ENCODE assay signal across 27 cellular contexts in the genomic region with DNA sequence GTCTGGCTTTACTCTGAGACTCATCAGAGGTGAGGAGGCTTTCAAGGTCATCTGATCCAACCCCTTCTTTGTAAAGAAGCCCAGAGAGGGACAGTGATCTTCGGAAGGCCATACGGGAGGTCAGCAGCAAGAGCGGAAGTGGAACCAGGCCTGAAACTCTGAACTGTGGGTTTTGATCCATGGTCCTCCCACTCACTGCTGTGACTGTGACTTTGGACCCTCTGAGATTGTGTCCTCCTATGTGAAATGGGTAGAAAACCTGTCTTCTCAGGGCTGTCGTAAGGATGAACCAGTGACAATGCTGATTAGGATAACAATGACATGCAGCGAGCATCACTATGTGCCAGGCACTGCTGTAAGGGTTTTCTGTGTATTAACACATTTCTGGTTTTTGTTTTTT. TPM values are rescaled to one million over a fixed set of nuclear protein-coding genes. Genes with fewer than 3 reads are reported as not detected.
A peak's percentile ranks its signal among the peaks of the same experiment; 100 is the strongest.
DNase-seq lines count a peak whose midpoint lies in the region; ATAC-seq, FAIRE-seq and TF ChIP-seq lines count a peak whose summit lies in the region.
"Had no signal": no experiment of that assay in that cellular context is flagged by ENCODE, and none has a peak within 500 bp of the region (broad histone marks: within the 10 kb centered on the region; RNA-seq: fewer than 3 reads in every experiment).

No MANE protein-coding gene starts in this region.

- H3K4ac ChIP-seq in H9 (ENCODE audit: low read depth, low read length) (no peak overlapping the region), neuronal stem cell (ENCODE audit: low read length) (no peak overlapping the region)

- intact Hi-C loops in K562 (cut with micrococcal nuclease) = no loop called here

- H3K27ac Mint-ChIP-seq in H9 = peak overlapping the region in 2 of 3 experiments; percentile 34 to 56; a peak in 1 of 7 replicates
- H3K27ac Mint-ChIP-seq: CD14-positive monocyte; CD4-positive, alpha-beta T cell; CD8-positive, alpha-beta memory T cell had no signal

- H3K9me1 ChIP-seq in K562 (ENCODE audit: control insufficient read depth, insufficient read depth, low read length) = no peaks in the 10 kb centered on the region

- H3K14ac ChIP-seq in H9 (ENCODE audit: insufficient read depth, low read length) (no peak overlapping the region), neuronal stem cell (ENCODE audit: low read length) (no peak overlapping the region)

- ATAC-seq in K562 = no peak
- no peak for ATAC-seq in HG03108 (IDR thresholded peaks at IDR 0.05; ENCODE audit: unreplicated experiment)
- ATAC-seq: GM12878 had no signal

- H2BK5ac ChIP-seq in H9 (ENCODE audit: insufficient read length, low read length) = no peak overlapping the region
- no peak overlapping the region for H2BK5ac ChIP-seq in neuronal stem cell (ENCODE audit: low read length)

- H3K23me2 ChIP-seq in H9 (ENCODE audit: insufficient read length, low read depth, low read length, poor library complexity, severe bottlenecking) = no peaks in the 10 kb centered on the region

- H3K27me3 ChIP-seq in H9 (ENCODE audit: insufficient read depth, low read length) (no peaks in the 10 kb centered on the region), K562 (ENCODE audit: control insufficient read depth in 2 of 2, insufficient read depth in 2 of 2, low read length in 2 of 2) (peaks cover 14 to 20% of the 10 kb centered on the region in 2 experiments), neuronal stem cell (ENCODE audit: control insufficient read depth in 3 of 3, insufficient read depth in 3 of 3, low read depth in 1 of 3, low read length in 3 of 3) (no peaks in the 10 kb centered on the region)
- H3K27me3 ChIP-seq: BE2C, BLaER1 had no signal

- no peak for FAIRE-seq in K562 (lab: Jason Lieb, UNC)
- FAIRE-seq: A204.1, GM12878, GM12892, GM18507 had no signal

- H3K79me2 ChIP-seq in H9 (ENCODE audit: insufficient read depth, low read length) (no peaks in the 10 kb centered on the region), K562 (ENCODE audit: control insufficient read depth, insufficient read depth, low read length) (no peaks in the 10 kb centered on the region)

- no peak overlapping the region for H2BK15ac ChIP-seq in H9 (ENCODE audit: low read depth, low read length)
- no peak overlapping the region for H2BK15ac ChIP-seq in neuronal stem cell (ENCODE audit: low read length)

- no CpG with 5 or more reads among the region's 5 CpGs for WGBS in H9 (ENCODE audit: extremely low coverage, insufficient read length, low lambda C conversion rate)
- 55% methylated on average over 5 of the region's 5 CpGs for WGBS in K562 (ENCODE audit: insufficient coverage, low coverage, missing lambda C conversion rate)
- WGBS in neuronal stem cell (ENCODE audit: extremely low coverage in 2 of 2, insufficient read length in 2 of 2, insufficient replicate concordance in 1 of 2), 2 donors = no CpG with 5 or more reads among the region's 5 CpGs

- CTCF ChIA-PET in K562 (lab: Yijun Ruan, JAX; ENCODE audit: low intra/inter-chr PET ratio) = no interaction called here

- no peak overlapping the region for H4K5ac ChIP-seq in H9 (ENCODE audit: insufficient read length, low read depth, low read length)

- no peak overlapping the region for H3T11ph ChIP-seq in H9 (ENCODE audit: low read length)

- no peaks in the 10 kb centered on the region for H3K79me1 ChIP-seq in H9 (ENCODE audit: insufficient read depth, low read depth, low read length, poor library complexity, severe bottlenecking)
- H3K79me1 ChIP-seq in neuronal stem cell (ENCODE audit: low read depth, low read length) = no peaks in the 10 kb centered on the region

- no peak overlapping the region for H4K8ac ChIP-seq in H9 (replicated peaks; ENCODE audit: insufficient read length, low read depth, low read length)
- no peak overlapping the region for H4K8ac ChIP-seq in neuronal stem cell (ENCODE audit: low read depth, low read length)

- H3K9me3 ChIP-seq in H9 (ENCODE audit: control insufficient read depth, low read depth, low read length) = no peaks in the 10 kb centered on the region
- H3K9me3 ChIP-seq in K562 (replicated peaks; ENCODE audit: control insufficient read depth, insufficient read depth, low read depth, low read length) = no peaks in the 10 kb centered on the region
- peaks cover 0 to 3% of the 10 kb centered on the region in 2 donors for H3K9me3 ChIP-seq in neuronal stem cell (replicated peaks in 1 of 2; ENCODE audit: control insufficient read depth in 2 of 2, insufficient read depth in 1 of 2, low read depth in 1 of 2, low read length in 2 of 2)
- H3K9me3 ChIP-seq: BE2C, BLaER1 had no signal

- no peaks in the 10 kb centered on the region for H3K4me1 Mint-ChIP-seq in H9
- H3K4me1 Mint-ChIP-seq: CD14-positive monocyte had no signal

- DNase-seq in CD1c-positive myeloid dendritic cell (ENCODE audit: extremely low spot score) = peak; percentile 9
- no peak for DNase-seq in H9
- DNase-seq in K562 (ENCODE audit: extremely low read depth in 1 of 4, low spot score in 3 of 4) = no peak
- no peak for DNase-seq in neuronal stem cell (ENCODE audit: low spot score)
- DNase-seq in dedifferentiated amniotic fluid mesenchymal stem cell (ENCODE audit: extremely low spot score) = no peak
- DNase-seq in stimulated activated naive CD4-positive, alpha-beta T cell treated with Interleukin-2 at 50 U/mL for 16 hours (lab: John Stamatoyannopoulos, UW) = no peak
- DNase-seq: 8988T; ACHN; BE2C; C1 segment of cervical spinal cord; CD4-positive, alpha-beta T cell; CD8-positive, alpha-beta memory T cell; COR-L47; DMS 273 treated with DMSO at 0.1 percent for 48 hours; DMS153; DMS53; DMS79; DND-41; EL; GDM1 had no signal

- H4K91ac ChIP-seq in H9 (ENCODE audit: insufficient read length, low read depth, low read length) (no peak overlapping the region), neuronal stem cell (ENCODE audit: low read depth, low read length, poor library complexity) (no peak overlapping the region)

- H3K56ac ChIP-seq in H9 (ENCODE audit: insufficient read length, low read depth, low read length) = no peak overlapping the region

- H2AFZ ChIP-seq in H9 (ENCODE audit: low read length) = no peak overlapping the region
- no peak overlapping the region for H2AFZ ChIP-seq in K562 (ENCODE audit: low read depth, low read length)
- peak overlapping the region; percentile 81 for H2AFZ ChIP-seq in neuronal stem cell (ENCODE audit: low read length)

- peaks cover 1% of the 10 kb centered on the region; the same call in 1 of the 2 replicates for H3K27me3 Mint-ChIP-seq in H9 (ENCODE audit: low read depth)

- no TSS peak for BruUV-seq in K562 (replicated peaks; lab: Mats Ljungman, UMichigan)

- H3K4me2 ChIP-seq in H9 (ENCODE audit: insufficient read depth, insufficient read length, low read length) (no peak overlapping the region), K562 (ENCODE audit: insufficient read depth, low read length) (no peak overlapping the region), neuronal stem cell (ENCODE audit: insufficient read depth, low read length, poor library complexity, severe bottlenecking) (no peak overlapping the region)
- H3K4me2 ChIP-seq: BLaER1 had no signal

- TF ChIP-seq CTCF in H9 (conservative IDR thresholded peaks at IDR 0.05) (no peak), K562 (IDR thresholded peaks at IDR 0.05 in 2 of 3, conservative IDR thresholded peaks at IDR 0.05 in 1 of 3; ENCODE audit: insufficient read depth in 2 of 3, low read depth in 1 of 3, low read length in 3 of 3) (no peak)

- TF ChIP-seq POLR2A in K562 (conservative IDR thresholded peaks at IDR 0.05) = no peak

- H3K36me3 ChIP-seq in K562 (ENCODE audit: control insufficient read depth, insufficient read depth, low read length) (no peaks in the 10 kb centered on the region), neuronal stem cell (replicated peaks in 1 of 2; ENCODE audit: control insufficient read depth in 2 of 2, insufficient read depth in 2 of 2, low read length in 2 of 2) (peaks cover 0 to 2% of the 10 kb centered on the region in 2 donors)
- H3K36me3 ChIP-seq: BE2C had no signal

- H3K23ac ChIP-seq in H9 (ENCODE audit: insufficient read length, low read depth, low read length) = no peak overlapping the region
- H3K23ac ChIP-seq in neuronal stem cell (ENCODE audit: low read depth, low read length, poor library complexity) = no peak overlapping the region

- H4K20me1 ChIP-seq in H9 (ENCODE audit: control insufficient read depth, insufficient read depth, insufficient read length) = no peaks in the 10 kb centered on the region
- no peaks in the 10 kb centered on the region for H4K20me1 ChIP-seq in K562 (replicated peaks; ENCODE audit: control insufficient read depth, insufficient read depth, low read length)
- H4K20me1 ChIP-seq: BLaER1 had no signal

- in situ Hi-C loops in K562 (cut with MboI) = no loop called here

- peaks cover 0 to 2% of the 10 kb centered on the region in 2 experiments; a peak in 1 of 5 replicates for H3K9me3 Mint-ChIP-seq in H9
- H3K9me3 Mint-ChIP-seq: CD4-positive, alpha-beta T cell; CD8-positive, alpha-beta memory T cell had no signal

- H2BK12ac ChIP-seq in H9 (ENCODE audit: insufficient read length, low read depth, low read length) (no peak overlapping the region), neuronal stem cell (ENCODE audit: low read length) (no peak overlapping the region)

- H3K18ac ChIP-seq in H9 (ENCODE audit: insufficient read length, low read depth, low read length) (no peak overlapping the region), neuronal stem cell (ENCODE audit: low read length) (no peak overlapping the region)

- no peak overlapping the region for H3K4me3 Mint-ChIP-seq in H9
- H3K4me3 Mint-ChIP-seq: CD14-positive monocyte; CD4-positive, alpha-beta T cell; CD8-positive, alpha-beta memory T cell had no signal

- H3K4me3 ChIP-seq in K562 (no peak overlapping the region), neuronal stem cell (ENCODE audit: low read length in 2 of 2) (no peak overlapping the region)
- H3K4me3 ChIP-seq: BLaER1, GM12878 had no signal

- no peak overlapping the region for H2BK20ac ChIP-seq in H9 (ENCODE audit: low read depth, low read length, poor library complexity, severe bottlenecking)

- H3K9ac ChIP-seq in H9 (ENCODE audit: extremely low read depth, insufficient read length, low read length) = no peak overlapping the region
- H3K9ac ChIP-seq in K562 (ENCODE audit: insufficient read depth in 1 of 2, low read depth in 2 of 2, low read length in 2 of 2) = no peak overlapping the region
- H3K9ac ChIP-seq in neuronal stem cell (ENCODE audit: low read depth, low read length, poor library complexity) = no peak overlapping the region
- H3K9ac ChIP-seq: BLaER1 had no signal

- H3K27ac ChIP-seq in H9 (ENCODE audit: insufficient read length, low read depth, low read length) (no peak overlapping the region), K562 (ENCODE audit: extremely low read depth, low read depth, low read length) (no peak overlapping the region), neuronal stem cell (replicated peaks; ENCODE audit: low read length) (no peak overlapping the region)
- H3K27ac ChIP-seq: BLaER1 had no signal

- H2BK120ac ChIP-seq in H9 (ENCODE audit: low read depth, low read length, poor library complexity, severe bottlenecking) = no peak overlapping the region
- no peak overlapping the region for H2BK120ac ChIP-seq in neuronal stem cell (ENCODE audit: low read depth, low read length)

- H3K36me3 Mint-ChIP-seq in H9 (ENCODE audit: insufficient read depth in 1 of 3, low read depth in 3 of 3) = peaks cover 2 to 12% (median 3%) of the 10 kb centered on the region in 3 experiments; a peak in 4 of 7 replicates
- H3K36me3 Mint-ChIP-seq: CD8-positive, alpha-beta memory T cell had no signal

- no peak for TF ChIP-seq RAD21 in K562 (CRISPR knock-in tag; conservative IDR thresholded peaks at IDR 0.05 in 1 of 2, IDR thresholded peaks at IDR 0.05 in 1 of 2)

- TF ChIP-seq EP300 in K562 (IDR thresholded peaks at IDR 0.05; ENCODE audit: low read length) = no peak

- POLR2A ChIA-PET in K562 (lab: Yijun Ruan, JAX) = no interaction called here

- H3K4me1 ChIP-seq in H9 (ENCODE audit: insufficient read depth, low read length) (no peaks in the 10 kb centered on the region), K562 (replicated peaks in 1 of 2; ENCODE audit: control insufficient read depth in 2 of 2, insufficient read depth in 2 of 2, low read length in 2 of 2) (peaks cover 0 to 5% of the 10 kb centered on the region in 2 experiments; a peak in 1 of 5 replicates), neuronal stem cell (ENCODE audit: control insufficient read depth in 2 of 2, insufficient read depth in 1 of 2, low read depth in 1 of 2, low read length in 2 of 2) (peaks cover 0 to 5% of the 10 kb centered on the region in 2 donors)
- H3K4me1 ChIP-seq: BE2C had no signal

- H2AK5ac ChIP-seq in H9 (ENCODE audit: insufficient read length, low read length) = no peak overlapping the region
- H2AK5ac ChIP-seq in neuronal stem cell (ENCODE audit: low read depth, low read length) = no peak overlapping the region

RNA-seq across cellular contexts. Expression of a gene that starts 9.8 kb away (rescaled TPM):
- total RNA-seq in H9 (2021) (255 and 269 TPM in 2 replicates), K562 (2014; rRNA removed) (209 and 254 TPM in 2 replicates), K562 (2014; rRNA removed; fragmentation: Illumina TruSeq; extraction: Trizol) (148 and 173 TPM in 2 replicates), K562 (2015; rRNA removed; fragmentation: Illumina TruSeq; extraction: Trizol) (240 and 241 TPM in 2 replicates), K562 (2021) (204 and 214 TPM in 2 replicates)
- total RNA-seq in K562 (2011; cell fraction: chromatin; rRNA removed; ENCODE audit: low replicate concordance) = 175 and 296 TPM in 2 replicates
- total RNA-seq in K562 (2011; cell fraction: nucleolus; rRNA removed) = 446 and 467 TPM in 2 replicates
- 312 and 382 TPM in 2 replicates for total RNA-seq in K562 (2011; cell fraction: nucleoplasm; rRNA removed)
- polyA plus RNA-seq in K562 (2011; rRNA removed) (260 and 287 TPM in 2 replicates), K562 (2014; fragmentation: Illumina TruSeq; extraction: Trizol) (255 and 267 TPM in 2 replicates), K562 (2014; fragmentation: Nextera tagmentation; extraction: Ambion mirVana) (100 to 1,000 TPM; 185 to 306 TPM), K562 (2014; rRNA removed) (222 and 268 TPM in 2 replicates)
- 342 and 406 TPM in 2 replicates for polyA plus RNA-seq in K562 (2011; cell fraction: cytosol; rRNA removed)
- polyA plus RNA-seq in K562 (2011; cell fraction: nucleus; rRNA removed) = 69.7 and 99.0 TPM in 2 replicates
- 227 and 356 TPM in 2 replicates for polyA plus RNA-seq in K562 (2012)
- 217 and 219 TPM in 2 replicates for polyA minus RNA-seq in K562 (2011; rRNA and poly(A)+ RNA removed)
- polyA minus RNA-seq in K562 (2011; cell fraction: cytosol; rRNA and poly(A)+ RNA removed) = 93.0 and 124 TPM in 2 replicates
- polyA minus RNA-seq in K562 (2011; cell fraction: nucleus; rRNA and poly(A)+ RNA removed) = 35.7 and 64.2 TPM in 2 replicates
- 115 TPM for polyA plus RNA-seq in neuronal stem cell (2013, experiment 1 of 2)
- 115 TPM for polyA plus RNA-seq in neuronal stem cell (2013, experiment 2 of 2)

RNA-seq across cellular contexts. Expression of a gene that starts 37.7 kb away (rescaled TPM):
- 17.0 and 18.2 TPM in 2 replicates for total RNA-seq in H9 (2021)
- total RNA-seq in K562 (2011; cell fraction: chromatin; rRNA removed; ENCODE audit: low replicate concordance) = 7.4 and 10.6 TPM in 2 replicates
- total RNA-seq in K562 (2011; cell fraction: nucleolus; rRNA removed) = 5.8 and 8.2 TPM in 2 replicates
- total RNA-seq in K562 (2011; cell fraction: nucleoplasm; rRNA removed) = 7.4 and 8.1 TPM in 2 replicates
- 11.3 and 12.9 TPM in 2 replicates for total RNA-seq in K562 (2014; rRNA removed)
- 5.7 and 6.2 TPM in 2 replicates for total RNA-seq in K562 (2014; rRNA removed; fragmentation: Illumina TruSeq; extraction: Trizol)
- total RNA-seq in K562 (2015; rRNA removed; fragmentation: Illumina TruSeq; extraction: Trizol) = 5.9 and 6.5 TPM in 2 replicates
- total RNA-seq in K562 (2021) = 9.3 and 9.5 TPM in 2 replicates
- 6.8 and 9.3 TPM in 2 replicates for polyA plus RNA-seq in K562 (2011; rRNA removed)
- 8.0 and 11.3 TPM in 2 replicates for polyA plus RNA-seq in K562 (2011; cell fraction: cytosol; rRNA removed)
- polyA plus RNA-seq in K562 (2011; cell fraction: nucleus; rRNA removed) = 5.3 and 5.6 TPM in 2 replicates
- polyA plus RNA-seq in K562 (2012) = 9.1 and 27.2 TPM in 2 replicates
- 7.6 and 9.9 TPM in 2 replicates for polyA plus RNA-seq in K562 (2014; fragmentation: Illumina TruSeq; extraction: Trizol)
- polyA plus RNA-seq in K562 (2014; fragmentation: Nextera tagmentation; extraction: Ambion mirVana) = 1 to 10 TPM; 1.5 to 2.2 TPM
- polyA plus RNA-seq in K562 (2014; rRNA removed) = 10.2 and 10.5 TPM in 2 replicates
- 4.9 TPM in 2 replicates for polyA minus RNA-seq in K562 (2011; rRNA and poly(A)+ RNA removed)
- polyA minus RNA-seq in K562 (2011; cell fraction: cytosol; rRNA and poly(A)+ RNA removed) = 3.1 and 4.2 TPM in 2 replicates
- 1.5 and 2.2 TPM in 2 replicates for polyA minus RNA-seq in K562 (2011; cell fraction: nucleus; rRNA and poly(A)+ RNA removed)
- 22.0 TPM for polyA plus RNA-seq in neuronal stem cell (2013, experiment 1 of 2)
- polyA plus RNA-seq in neuronal stem cell (2013, experiment 2 of 2) = 19.8 TPM

RNA-seq across cellular contexts. Expression of a gene that starts 46.9 kb away (rescaled TPM):
- total RNA-seq in H9 (2021) (3.4 and 5.1 TPM in 2 replicates), K562 (2014; rRNA removed) (0.12 TPM in 1 of 2 replicates, not detected in the other), K562 (2014; rRNA removed; fragmentation: Illumina TruSeq; extraction: Trizol) (not detected in 2 replicates), K562 (2015; rRNA removed; fragmentation: Illumina TruSeq; extraction: Trizol) (not detected in 2 replicates), K562 (2021) (0.11 and 0.47 TPM in 2 replicates)
- total RNA-seq in K562 (2011; cell fraction: chromatin; rRNA removed; ENCODE audit: low replicate concordance) = 0.69 TPM in 1 of 2 replicates, not detected in the other
- 0.50 and 0.66 TPM in 2 replicates for total RNA-seq in K562 (2011; cell fraction: nucleolus; rRNA removed)
- 0.22 TPM in 1 of 2 replicates, not detected in the other for total RNA-seq in K562 (2011; cell fraction: nucleoplasm; rRNA removed)
- polyA plus RNA-seq in K562 (2011; rRNA removed) (0.08 and 0.10 TPM in 2 replicates), K562 (2014; fragmentation: Illumina TruSeq; extraction: Trizol) (0.04 TPM in 1 of 2 replicates, not detected in the other), K562 (2014; fragmentation: Nextera tagmentation; extraction: Ambion mirVana) (under 1 TPM in 1 of 2 experiments, not detected in 1; 0.04 TPM), K562 (2014; rRNA removed) (0.27 TPM in 1 of 2 replicates, not detected in the other)
- polyA plus RNA-seq in K562 (2011; cell fraction: cytosol; rRNA removed) = 0.06 and 0.31 TPM in 2 replicates
- polyA plus RNA-seq in K562 (2011; cell fraction: nucleus; rRNA removed) = 0.17 and 0.50 TPM in 2 replicates
- 0.10 and 0.28 TPM in 2 replicates for polyA plus RNA-seq in K562 (2012)
- 0.36 and 0.46 TPM in 2 replicates for polyA minus RNA-seq in K562 (2011; rRNA and poly(A)+ RNA removed)
- 0.29 TPM in 1 of 2 replicates, not detected in the other for polyA minus RNA-seq in K562 (2011; cell fraction: cytosol; rRNA and poly(A)+ RNA removed)
- polyA minus RNA-seq in K562 (2011; cell fraction: nucleus; rRNA and poly(A)+ RNA removed) = 0.11 and 0.27 TPM in 2 replicates
- 5.8 TPM for polyA plus RNA-seq in neuronal stem cell (2013, experiment 1 of 2)
- 5.8 TPM for polyA plus RNA-seq in neuronal stem cell (2013, experiment 2 of 2)
- total RNA-seq: CD4-positive, alpha-beta T cell; CD8-positive, alpha-beta memory T cell had no signal
- polyA plus RNA-seq: CD14-positive monocyte; CD8-positive, alpha-beta memory T cell had no signal
